8 cellular contexts compared by ENCODE assay signal in genomic region chr6:3001773-3002293, GRCh38. TPM values are rescaled to one million over a fixed set of nuclear protein-coding genes. Genes with fewer than 3 reads are reported as not detected.
DNase-seq lines count a peak whose midpoint lies in the region; ATAC-seq and TF ChIP-seq lines count a peak whose summit lies in the region.

No MANE protein-coding gene starts in this region.

- H3K9me3 ChIP-seq in cardiac muscle cell (ENCODE audit: low read depth) (no peaks in the 10 kb centered on the region), IMR-90 (ENCODE audit: control insufficient read depth, insufficient read depth, low read length) (no peaks in the 10 kb centered on the region), neutrophil (no peaks in the 10 kb centered on the region)

- ATAC-seq in left ventricle myocardium superior (no peak), IMR-90 (ENCODE audit: low read depth) (peak; percentile 6; the same call in 1 of the 2 replicates)
- ATAC-seq in stimulated activated naive CD8-positive, alpha-beta T cell treated with anti-CD3 and anti-CD28 coated beads, Interleukin-15, Interleukin-2, amounts not matched to agents 100 U/mL and 50 U/mL, for 24 hours: no peak

- no peaks in the 10 kb centered on the region for H3K27me3 ChIP-seq in cardiac muscle cell
- no peaks in the 10 kb centered on the region for H3K27me3 ChIP-seq in IMR-90 (ENCODE audit: control insufficient read depth, insufficient read depth, low read length)
- H3K27me3 ChIP-seq in neutrophil: no peaks in the 10 kb centered on the region

- no peak overlapping the region for H4K91ac ChIP-seq in IMR-90 (ENCODE audit: insufficient read depth, low read depth, low read length)

- no peak overlapping the region for H3K4ac ChIP-seq in IMR-90 (ENCODE audit: low read depth, low read length)

- CTCF ChIA-PET in IMR-90 (lab: Yijun Ruan, JAX): interaction anchor here (0.6 to 2.1 kb wide), 11 partner anchors 8 to 71 kb away, joined by 3 to 9 read pairs (median 5); no protein-coding TSS in a partner anchor

- H3K27ac ChIP-seq in cardiac muscle cell (no peak overlapping the region), IMR-90 (ENCODE audit: insufficient read depth, low read length) (no peak overlapping the region), neutrophil (peak overlapping the region; percentile 93)

- no peak overlapping the region for H2AFZ ChIP-seq in IMR-90 (replicated peaks; ENCODE audit: low read length, poor library complexity)

- no peaks in the 10 kb centered on the region for H4K20me1 ChIP-seq in IMR-90 (ENCODE audit: insufficient read depth, low read length)

- no peak for TF ChIP-seq POLR2A in IMR-90 (IDR thresholded peaks at IDR 0.05; ENCODE audit: low read depth, low read length)

- dilution Hi-C loops in IMR-90 (cut with HindIII; ENCODE audit: low sequenced_read_pairs, unreplicated experiment): no loop called here

- H3K4me1 ChIP-seq in cardiac muscle cell (ENCODE audit: low read depth): no peaks in the 10 kb centered on the region
- H3K4me1 ChIP-seq in IMR-90 (ENCODE audit: control insufficient read depth, insufficient read depth, low read length): peaks cover 5% of the 10 kb centered on the region
- peaks cover 65% of the 10 kb centered on the region in 2 experiments for H3K4me1 ChIP-seq in neutrophil (ENCODE audit: control insufficient read depth in 1 of 2, insufficient read depth in 1 of 2, low read depth in 1 of 2, low read length in 1 of 2)

- no peak overlapping the region for H2BK20ac ChIP-seq in IMR-90 (ENCODE audit: low read depth, low read length)

- H3K9ac ChIP-seq in IMR-90 (ENCODE audit: low read depth, low read length): no peak overlapping the region

- peak overlapping the region; percentile 46 for H2BK5ac ChIP-seq in IMR-90 (ENCODE audit: low read depth, low read length, poor library complexity, severe bottlenecking)

- H3K18ac ChIP-seq in IMR-90 (ENCODE audit: low read depth, low read length): no peak overlapping the region

- in situ Hi-C loops in IMR-90 (cut with MboI; ENCODE audit: low sequenced_read_pairs): no loop called here

- WGBS in IMR-90 (ENCODE audit: extremely low coverage in 2 of 2, insufficient read length in 1 of 2), 2 experiments: no CpG with 5 or more reads among the region's 2 CpGs

- peaks cover 0 to 20% of the 10 kb centered on the region in 2 experiments; a peak in 2 of 4 replicates for H3K79me1 ChIP-seq in IMR-90 (ENCODE audit: low read depth in 1 of 2, low read length in 2 of 2)

- H2BK120ac ChIP-seq in IMR-90 (ENCODE audit: low read depth, low read length): peak overlapping the region; percentile 24; the same call in 1 of the 2 replicates

- TSS peak; percentile 22 for BruUV-seq in IMR-90 (replicated peaks; lab: Mats Ljungman, UMichigan)

- H3K14ac ChIP-seq in IMR-90 (replicated peaks; ENCODE audit: low read depth, low read length): no peak overlapping the region

- H4K8ac ChIP-seq in IMR-90 (ENCODE audit: low read depth in 2 of 2, low read length in 2 of 2): no peak overlapping the region; a peak in 1 of 4 replicates

- no peak overlapping the region; the same call in 1 of the 2 replicates for H2AK5ac ChIP-seq in IMR-90 (ENCODE audit: low read depth, low read length)

- no peak overlapping the region for H3K4me3 ChIP-seq in cardiac muscle cell
- no peak overlapping the region for H3K4me3 ChIP-seq in IMR-90 (ENCODE audit: insufficient read depth, low read depth, low read length)
- no peak overlapping the region for H3K4me3 ChIP-seq in epithelial cell of proximal tubule (ENCODE audit: low read depth, low read length)
- H3K4me3 ChIP-seq in neutrophil (ENCODE audit: low read depth in 1 of 2, low read length in 1 of 2): peak overlapping the region; percentile 98

- no peak overlapping the region for H2AK9ac ChIP-seq in IMR-90 (replicated peaks; ENCODE audit: low read depth, low read length, poor library complexity)

- H3K23ac ChIP-seq in IMR-90 (ENCODE audit: low read depth, low read length): no peak overlapping the region; the same call in 1 of the 2 replicates

- H3K4me2 ChIP-seq in IMR-90 (ENCODE audit: low read depth, low read length): no peak overlapping the region; the same call in 1 of the 2 replicates

- peaks cover 4% of the 10 kb centered on the region for H3K36me3 ChIP-seq in cardiac muscle cell
- H3K36me3 ChIP-seq in IMR-90 (ENCODE audit: control insufficient read depth, insufficient read depth, low read length): peaks cover 17% of the 10 kb centered on the region
- peaks cover 43% of the 10 kb centered on the region for H3K36me3 ChIP-seq in neutrophil

- POLR2A ChIA-PET in IMR-90 (lab: Charles Lee; ENCODE audit: unreplicated experiment): interaction anchor here (0.5 to 1.1 kb wide), 2 partner anchors 22 to 62 kb away, joined by 3 read pairs; no protein-coding TSS in a partner anchor

- peak; percentile 66 for TF ChIP-seq CTCF in cardiac muscle cell (IDR thresholded peaks at IDR 0.05; ENCODE audit: low read depth, low read length)
- TF ChIP-seq CTCF in IMR-90 (conservative IDR thresholded peaks at IDR 0.05; ENCODE audit: low read depth, low read length): peak; percentile 66
- peak; percentile 70 for TF ChIP-seq CTCF in epithelial cell of proximal tubule (conservative IDR thresholded peaks at IDR 0.05; ENCODE audit: low read depth, low read length)
- TF ChIP-seq CTCF in neutrophil (IDR thresholded peaks at IDR 0.05): peak; percentile 86

- peak; percentile 45 for TF ChIP-seq RAD21 in IMR-90 (IDR thresholded peaks at IDR 0.05; ENCODE audit: low read length)

- peaks cover 4% of the 10 kb centered on the region for H3K9me1 ChIP-seq in IMR-90 (ENCODE audit: insufficient read depth, low read length)

- DNase-seq in cardiac muscle cell (ENCODE audit: low read depth in 1 of 2, low spot score in 1 of 2) (peak; percentile 49 to 81), left ventricle myocardium superior (no peak), IMR-90 (peak; percentile 77), SKM-1 treated with dmso at 0.1 percent for 144 hours (lab: John Stamatoyannopoulos, UW; ENCODE audit: unreplicated experiment) (peak; percentile 93), epithelial cell of proximal tubule (ENCODE audit: low read depth) (peak; percentile 41), midbrain (lab: John Stamatoyannopoulos, UW) (no peak)
- no peak for DNase-seq in stimulated activated naive CD8-positive, alpha-beta T cell treated with anti-CD3 and anti-CD28 coated beads, Interleukin-15, Interleukin-2, amounts not matched to agents 100 U/mL and 50 U/mL, for 24 hours

- H2BK15ac ChIP-seq in IMR-90 (ENCODE audit: low read depth, low read length): no peak overlapping the region

- H4K5ac ChIP-seq in IMR-90 (ENCODE audit: low read depth, low read length): no peak overlapping the region

- no peak overlapping the region for H3K56ac ChIP-seq in IMR-90 (ENCODE audit: extremely low read depth, insufficient read depth, low read length)

- intact Hi-C loops in left ventricle myocardium superior (cut with micrococcal nuclease): no loop called here
- intact Hi-C loops in IMR-90 (cut with micrococcal nuclease): loop anchor here (1.0 kb wide), 1 partner anchor 8 kb away; no protein-coding TSS in a partner anchor

TF ChIP-seq in IMR-90, 13 proteins besides CTCF, POLR2A, EP300 and RAD21 (continues in another document):
- peak; percentile 7; the same call in 1 of the 2 replicates for TF ChIP-seq CEBPB (IDR thresholded peaks at IDR 0.05; ENCODE audit: low read depth, low read length)
- no peak for TF ChIP-seq MAZ (IDR thresholded peaks at IDR 0.05; ENCODE audit: borderline replicate concordance, low read depth, low read length)
- TF ChIP-seq RFX5 (IDR thresholded peaks at IDR 0.05; ENCODE audit: low read depth, low read length): no peak
- TF ChIP-seq ELK1 (IDR thresholded peaks at IDR 0.05; ENCODE audit: borderline replicate concordance, low read depth, low read length): no peak
- peak; percentile 96 for TF ChIP-seq NFE2L2 (IDR thresholded peaks at IDR 0.05; ENCODE audit: low read depth, low read length)
- TF ChIP-seq BHLHE40 (IDR thresholded peaks at IDR 0.05; ENCODE audit: low read depth, low read length): peak; percentile 85
- no peak for TF ChIP-seq CHD1 (IDR thresholded peaks at IDR 0.05; ENCODE audit: low read depth, low read length)
- peak; percentile 90 for TF ChIP-seq MAFK (IDR thresholded peaks at IDR 0.05; ENCODE audit: low read depth, low read length)
- TF ChIP-seq SMC3 (IDR thresholded peaks at IDR 0.05; ENCODE audit: low read depth, low read length): peak; percentile 51; the same call in 1 of the 2 replicates
- no peak; the same call in 1 of the 2 replicates for TF ChIP-seq USF2 (IDR thresholded peaks at IDR 0.05; ENCODE audit: low read depth, low read length)

RNA-seq across cellular contexts. Expression of gene NQO2, which starts 2.1 kb away (rescaled TPM):
- 38.7 and 42.7 TPM in 2 replicates for total RNA-seq in cardiac muscle cell
- polyA plus RNA-seq in cardiac muscle cell: 92.8 and 103 TPM in 2 replicates
- total RNA-seq in left ventricle myocardium superior: 59.6 TPM
- 59.4 and 72.1 TPM in 2 replicates for total RNA-seq in IMR-90 (2012; rRNA removed)
- polyA plus RNA-seq in IMR-90 (2012; rRNA removed): 41.9 and 42.5 TPM in 2 replicates
- 31.1 and 51.6 TPM in 2 replicates for polyA plus RNA-seq in IMR-90 (2012; cell fraction: cytosol; rRNA removed)
- 13.5 and 24.4 TPM in 2 replicates for polyA plus RNA-seq in IMR-90 (2012; cell fraction: nucleus; rRNA removed; ENCODE audit: low replicate concordance)
- total RNA-seq in epithelial cell of proximal tubule: 12.7 and 20.7 TPM in 2 replicates

RNA-seq across cellular contexts. Expression of gene SERPINB6, which starts 30.5 kb away (rescaled TPM):
- total RNA-seq in cardiac muscle cell (83.4 and 122 TPM in 2 replicates), left ventricle myocardium superior (277 TPM), IMR-90 (2012; rRNA removed) (37.1 and 60.3 TPM in 2 replicates), epithelial cell of proximal tubule (103 and 120 TPM in 2 replicates)
- polyA plus RNA-seq in cardiac muscle cell (91.8 and 118 TPM in 2 replicates), IMR-90 (2012; rRNA removed) (78.7 and 91.1 TPM in 2 replicates)
- polyA plus RNA-seq in IMR-90 (2012; cell fraction: cytosol; rRNA removed): 74.7 and 123 TPM in 2 replicates
- polyA plus RNA-seq in IMR-90 (2012; cell fraction: nucleus; rRNA removed; ENCODE audit: low replicate concordance): 93.6 and 162 TPM in 2 replicates

Comparison
In these comparisons a context has a peak if more than half of its experiments do, and no peak if none do; other contexts are left out.
1. DNase-seq: peak in cardiac muscle cell (2 of 2), IMR-90 (single experiment), SKM-1 treated with dmso at 0.1 percent for 144 hours (single experiment) and epithelial cell of proximal tubule (single experiment); none in left ventricle myocardium superior (single experiment), midbrain (single experiment) and stimulated activated naive CD8-positive, alpha-beta T cell treated with anti-CD3 and anti-CD28 coated beads, Interleukin-15, Interleukin-2, amounts not matched to agents 100 U/mL and 50 U/mL, for 24 hours (single experiment).
2. H3K4me3 ChIP-seq: peak in neutrophil (2 of 2); none in cardiac muscle cell (single experiment), IMR-90 (single experiment) and epithelial cell of proximal tubule (single experiment).
3. Peak in every context shown above with its lines, with median percentiles within 50 percentile points of each other: CTCF ChIP-seq.